ENCODE assay signal across 9 cellular contexts in the genomic region with DNA sequence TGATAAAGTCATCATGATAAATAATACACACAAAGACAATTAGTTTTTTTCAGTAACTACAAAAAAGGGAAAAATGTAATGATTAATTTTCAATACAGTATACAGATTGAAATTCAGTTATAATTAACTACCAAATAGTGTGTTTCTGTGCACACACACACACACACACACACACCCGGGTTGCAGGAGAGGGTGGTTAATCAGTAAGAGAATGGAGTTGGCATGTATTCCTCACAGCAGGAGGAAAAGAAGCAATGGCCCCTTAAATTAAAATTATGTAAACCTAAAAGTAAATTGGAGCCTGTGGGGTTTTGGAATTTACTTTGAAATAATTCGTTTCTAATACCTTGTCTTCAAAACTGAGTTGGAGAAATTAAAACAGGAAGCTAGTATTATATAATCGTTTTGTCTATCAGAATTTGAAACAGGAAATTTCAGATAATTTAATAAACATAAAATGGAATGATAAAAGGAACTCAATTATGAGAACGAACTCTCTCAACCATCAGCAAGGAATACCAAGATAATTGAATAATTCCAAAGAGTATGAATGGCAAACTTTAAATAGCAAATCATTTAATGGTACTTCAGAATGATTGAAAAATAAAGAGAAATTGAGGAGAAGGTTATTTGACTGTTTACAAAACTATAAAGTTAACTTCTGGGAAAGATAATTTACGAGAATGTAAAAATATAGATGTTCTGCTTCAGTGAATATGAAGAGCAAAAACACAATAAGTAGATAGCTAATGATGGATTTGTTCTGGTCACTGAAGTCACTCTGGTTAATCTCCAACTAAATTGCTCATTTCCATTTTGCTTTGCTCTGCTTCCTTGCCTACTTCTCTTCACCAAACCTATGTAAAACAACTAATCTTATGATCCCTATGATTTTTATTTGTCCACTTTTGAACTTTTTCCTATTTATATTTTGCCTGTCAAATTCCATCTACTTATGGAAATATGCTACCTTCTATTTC.
"Had no signal": no experiment of that assay in that cellular context is flagged by ENCODE, and none has a peak within 500 bp of the region (broad histone marks: within the 10 kb centered on the region; RNA-seq: fewer than 3 reads in every experiment).

No MANE protein-coding gene starts in this region.

- DNase-seq: activated CD4-positive, alpha-beta T cell treated with anti-CD3 and anti-CD28 coated beads for 4 hours; activated naive CD4-positive, alpha-beta T cell; head of caudate nucleus; posterior cingulate gyrus; right cardiac atrium; T-helper 9 cell; thyroid gland; uterus had no signal

- ATAC-seq: right cardiac atrium had no signal

- FAIRE-seq: bronchial epithelial cell had no signal
